ENCODE assay signal across 26 cellular contexts in the genomic region with DNA sequence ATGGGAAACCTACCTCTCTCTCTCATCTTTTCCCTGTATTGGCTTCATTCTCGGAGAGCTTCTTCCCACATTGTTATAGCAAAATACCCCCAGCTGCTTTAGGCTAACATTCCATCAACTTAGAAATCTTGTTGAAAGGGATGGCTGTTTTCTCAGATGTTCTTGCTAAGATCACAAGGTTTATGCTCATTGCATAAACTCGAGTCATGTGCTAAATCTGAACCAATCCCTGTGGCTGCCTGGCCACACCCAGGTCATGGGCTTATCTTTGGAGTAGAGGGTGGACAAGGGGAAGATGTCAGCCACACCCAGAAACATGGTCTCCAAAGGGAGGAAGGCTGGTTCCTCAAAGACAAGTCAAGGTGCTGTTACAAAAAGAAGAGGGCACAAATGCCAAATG.
"Had no signal": no experiment of that assay in that cellular context is flagged by ENCODE, and none has a peak within 500 bp of the region (broad histone marks: within the 10 kb centered on the region; RNA-seq: fewer than 3 reads in every experiment).

No MANE protein-coding gene starts in this region.

- ATAC-seq: activated CD4-positive, alpha-beta T cell treated with anti-CD3 and anti-CD28 coated beads for 36 hours; activated CD8-positive, alpha-beta memory T cell treated with anti-CD3 and anti-CD28 coated beads, Interleukin-2, amount 10 ng/mL, durations not matched to agents 7 days and 5 days; activated CD8-positive, alpha-beta T cell treated with anti-CD3 and anti-CD28 coated beads, Interleukin-2, amount 10 ng/mL, durations not matched to agents 7 days and 5 days; activated naive CD4-positive, alpha-beta T cell treated with anti-CD3 and anti-CD28 coated beads, Interleukin-2, amount 50 U/mL, for 72 hours; foreskin keratinocyte; gastrocnemius medialis; heart left ventricle had no signal

- DNase-seq: activated CD4-positive, alpha-beta memory T cell treated with anti-CD3 and anti-CD28 coated beads for 36 hours; activated CD4-positive, alpha-beta T cell treated with anti-CD3 and anti-CD28 coated beads for 36 hours; activated CD4-positive, alpha-beta T cell treated with anti-CD3 and anti-CD28 coated beads, Interleukin-2, amount 10 ng/mL, durations not matched to agents 24 days and 14 days; activated CD4-positive, CD25-positive, alpha-beta regulatory T cell; activated CD4-positive, CD25-positive, alpha-beta regulatory T cell treated with anti-CD3 and anti-CD28 coated beads, Interleukin-2, amount 50 U/mL, for 72 hours; activated CD8-positive, alpha-beta memory T cell treated with anti-CD3 and anti-CD28 coated beads, Interleukin-2, amount 10 ng/mL, durations not matched to agents 7 days and 5 days; activated CD8-positive, alpha-beta memory T cell treated with anti-CD3 and anti-CD28 coated beads, Interleukin-2, amount 50 U/mL, for 4 hours; activated CD8-positive, alpha-beta T cell treated with anti-CD3 and anti-CD28 coated beads, Interleukin-2, amount 10 ng/mL, durations not matched to agents 7 days and 5 days; activated effector memory CD4-positive, alpha-beta T cell treated with anti-CD3 and anti-CD28 coated beads, Interleukin-2, amount 50 U/mL, for 16 hours; activated naive CD4-positive, alpha-beta T cell; activated naive CD4-positive, alpha-beta T cell treated with anti-CD3 and anti-CD28 coated beads, Interleukin-2, amount 10 ng/mL, durations not matched to agents 7 days and 5 days; activated naive CD8-positive, alpha-beta T cell treated with anti-CD3 and anti-CD28 coated beads, Interleukin-2, amount 10 ng/mL, durations not matched to agents 7 days and 5 days; activated T-cell treated with anti-CD3 and anti-CD28 coated beads, Interleukin-2, amount 50 U/mL, for 1 hour; activated T-cell treated with anti-CD3 and anti-CD28 coated beads, Interleukin-2, amount 50 U/mL, for 48 hours; central memory CD4-positive, alpha-beta T cell; cerebellar nuclear complex; colonic mucosa; dorsolateral prefrontal cortex; effector memory CD4-positive, alpha-beta T cell; endodermal cell; foreskin keratinocyte; gastrocnemius medialis; glutamatergic neuron; heart left ventricle; T-helper 2 cell had no signal
